Comparison of ENCODE assay signal across 1 cellular context in the genomic region with DNA sequence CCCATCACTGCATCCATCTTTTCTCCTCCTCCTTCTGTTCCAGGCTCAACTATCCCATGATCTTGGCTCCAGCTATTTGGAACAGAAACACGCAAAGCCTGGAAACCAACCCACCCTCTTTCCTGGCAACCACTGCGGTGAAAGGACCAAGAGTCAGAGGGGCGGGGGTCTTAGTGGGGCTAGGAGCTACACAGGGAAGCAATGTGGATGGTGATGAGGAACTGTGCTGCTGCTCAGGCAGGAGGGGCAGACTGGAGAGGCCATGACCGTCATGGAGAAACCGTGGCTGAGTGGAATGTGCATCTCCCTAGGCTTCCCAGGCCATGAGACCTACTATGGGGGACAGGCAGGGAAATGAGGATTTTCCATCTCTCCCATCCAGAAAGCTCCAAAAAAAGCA.
TF ChIP-seq lines count a peak whose summit lies in the region.

No MANE protein-coding gene starts in this region.

TF ChIP-seq in IMR-90, 13 proteins besides CTCF, POLR2A, EP300 and RAD21 (continued from another document):
- TF ChIP-seq MXI1 (IDR thresholded peaks at IDR 0.05; ENCODE audit: borderline replicate concordance, low read depth, low read length): no peak
- no peak for TF ChIP-seq MAFK (IDR thresholded peaks at IDR 0.05; ENCODE audit: low read depth, low read length)
- no peak for TF ChIP-seq NFE2L2 (IDR thresholded peaks at IDR 0.05; ENCODE audit: low read depth, low read length)
- no peak for TF ChIP-seq CHD1 (IDR thresholded peaks at IDR 0.05; ENCODE audit: low read depth, low read length)
- TF ChIP-seq BHLHE40 (IDR thresholded peaks at IDR 0.05; ENCODE audit: low read depth, low read length): no peak
- no peak for TF ChIP-seq CEBPB (IDR thresholded peaks at IDR 0.05; ENCODE audit: low read depth, low read length)
- TF ChIP-seq, protein P1, sequence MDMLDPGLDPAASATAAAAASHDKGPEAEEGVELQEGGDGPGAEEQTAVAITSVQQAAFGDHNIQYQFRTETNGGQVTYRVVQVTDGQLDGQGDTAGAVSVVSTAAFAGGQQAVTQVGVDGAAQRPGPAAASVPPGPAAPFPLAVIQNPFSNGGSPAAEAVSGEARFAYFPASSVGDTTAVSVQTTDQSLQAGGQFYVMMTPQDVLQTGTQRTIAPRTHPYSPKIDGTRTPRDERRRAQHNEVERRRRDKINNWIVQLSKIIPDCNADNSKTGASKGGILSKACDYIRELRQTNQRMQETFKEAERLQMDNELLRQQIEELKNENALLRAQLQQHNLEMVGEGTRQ (IDR thresholded peaks at IDR 0.05; ENCODE audit: low read depth, low read length): no peak
- no peak for TF ChIP-seq RFX5 (IDR thresholded peaks at IDR 0.05; ENCODE audit: low read depth, low read length)
